ENCODE assay signal across 1 cellular context in the genomic region with DNA sequence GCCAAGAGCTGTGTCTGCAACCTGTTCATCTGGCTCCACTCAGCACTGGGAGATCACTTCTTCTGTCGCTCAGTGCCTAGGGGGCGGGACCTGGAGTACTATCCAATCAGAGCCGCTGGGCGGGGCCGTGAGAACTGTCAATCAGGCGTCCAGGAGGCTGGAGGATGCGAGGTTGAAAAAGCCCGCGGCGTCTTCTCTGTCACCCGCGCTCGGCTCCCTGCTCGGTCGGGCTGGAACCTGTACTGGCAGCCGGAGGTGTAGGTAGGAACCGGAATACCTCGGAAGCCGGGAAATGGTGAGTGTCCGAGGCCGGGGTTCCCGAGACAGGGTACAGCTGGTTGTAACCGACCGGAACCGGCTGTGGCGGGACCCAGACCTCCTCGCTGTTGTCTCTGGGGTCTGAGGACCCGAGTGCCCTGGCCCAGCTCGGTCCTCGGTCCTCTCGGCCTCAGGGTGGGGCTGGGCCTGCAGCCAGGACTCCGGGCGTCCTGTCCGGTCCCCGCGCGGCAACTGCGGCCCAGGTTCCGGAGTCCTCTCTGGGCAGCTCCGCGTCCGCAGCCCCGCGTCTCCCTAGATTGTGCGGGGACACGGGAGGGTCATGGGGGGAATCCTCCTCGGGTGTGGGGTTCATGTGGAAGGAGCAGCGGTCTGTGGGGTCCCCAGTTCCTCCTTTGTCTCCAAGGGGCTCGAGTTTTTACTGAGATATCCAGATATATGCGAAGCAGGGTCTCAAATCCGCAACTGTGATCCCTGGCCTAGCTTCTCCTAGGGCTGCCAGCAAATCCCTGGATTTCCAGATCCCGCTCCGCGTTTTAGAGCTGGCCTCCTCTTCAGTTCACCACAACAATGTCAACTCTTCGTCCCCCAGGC.
A peak's percentile ranks its signal among the peaks of the same experiment; 100 is the strongest.
TF ChIP-seq lines count a peak whose summit lies in the region.

No MANE protein-coding gene starts in this region.

TF ChIP-seq in HEK293, 187 proteins besides CTCF, POLR2A, EP300 and RAD21 (continued from another document and continues in another):
- TF ChIP-seq, protein P1, sequence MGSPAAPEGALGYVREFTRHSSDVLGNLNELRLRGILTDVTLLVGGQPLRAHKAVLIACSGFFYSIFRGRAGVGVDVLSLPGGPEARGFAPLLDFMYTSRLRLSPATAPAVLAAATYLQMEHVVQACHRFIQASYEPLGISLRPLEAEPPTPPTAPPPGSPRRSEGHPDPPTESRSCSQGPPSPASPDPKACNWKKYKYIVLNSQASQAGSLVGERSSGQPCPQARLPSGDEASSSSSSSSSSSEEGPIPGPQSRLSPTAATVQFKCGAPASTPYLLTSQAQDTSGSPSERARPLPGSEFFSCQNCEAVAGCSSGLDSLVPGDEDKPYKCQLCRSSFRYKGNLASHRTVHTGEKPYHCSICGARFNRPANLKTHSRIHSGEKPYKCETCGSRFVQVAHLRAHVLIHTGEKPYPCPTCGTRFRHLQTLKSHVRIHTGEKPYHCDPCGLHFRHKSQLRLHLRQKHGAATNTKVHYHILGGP (tag by site-specific recombination; IDR thresholded peaks at IDR 0.05), result no peak
- TF ChIP-seq ZNF76 (tag by site-specific recombination; IDR thresholded peaks at IDR 0.05; ENCODE audit: borderline replicate concordance, low read depth) (peak; percentile 51; the same call in 1 of the 2 replicates), ZBTB8A (tag by site-specific recombination; IDR thresholded peaks at IDR 0.05) (no peak), ZNF621 (tag by site-specific recombination; IDR thresholded peaks at IDR 0.05) (no peak), ZNF292 (tag by site-specific recombination; IDR thresholded peaks at IDR 0.05; ENCODE audit: borderline replicate concordance, low read depth) (no peak), ZNF707 (tag by site-specific recombination; IDR thresholded peaks at IDR 0.05) (no peak), ZNF658 (tag by site-specific recombination; IDR thresholded peaks at IDR 0.05) (no peak), ZNF791 (tag by site-specific recombination; IDR thresholded peaks at IDR 0.05) (no peak), TCF7L2 (IDR thresholded peaks at IDR 0.05; ENCODE audit: borderline replicate concordance, low read depth, low read length) (no peak), PRDM1 (tag by site-specific recombination; IDR thresholded peaks at IDR 0.05) (no peak)
- TF ChIP-seq, protein P2, sequence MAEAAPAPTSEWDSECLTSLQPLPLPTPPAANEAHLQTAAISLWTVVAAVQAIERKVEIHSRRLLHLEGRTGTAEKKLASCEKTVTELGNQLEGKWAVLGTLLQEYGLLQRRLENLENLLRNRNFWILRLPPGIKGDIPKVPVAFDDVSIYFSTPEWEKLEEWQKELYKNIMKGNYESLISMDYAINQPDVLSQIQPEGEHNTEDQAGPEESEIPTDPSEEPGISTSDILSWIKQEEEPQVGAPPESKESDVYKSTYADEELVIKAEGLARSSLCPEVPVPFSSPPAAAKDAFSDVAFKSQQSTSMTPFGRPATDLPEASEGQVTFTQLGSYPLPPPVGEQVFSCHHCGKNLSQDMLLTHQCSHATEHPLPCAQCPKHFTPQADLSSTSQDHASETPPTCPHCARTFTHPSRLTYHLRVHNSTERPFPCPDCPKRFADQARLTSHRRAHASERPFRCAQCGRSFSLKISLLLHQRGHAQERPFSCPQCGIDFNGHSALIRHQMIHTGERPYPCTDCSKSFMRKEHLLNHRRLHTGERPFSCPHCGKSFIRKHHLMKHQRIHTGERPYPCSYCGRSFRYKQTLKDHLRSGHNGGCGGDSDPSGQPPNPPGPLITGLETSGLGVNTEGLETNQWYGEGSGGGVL (tag by site-specific recombination; IDR thresholded peaks at IDR 0.05), result no peak
- TF ChIP-seq, protein P3, sequence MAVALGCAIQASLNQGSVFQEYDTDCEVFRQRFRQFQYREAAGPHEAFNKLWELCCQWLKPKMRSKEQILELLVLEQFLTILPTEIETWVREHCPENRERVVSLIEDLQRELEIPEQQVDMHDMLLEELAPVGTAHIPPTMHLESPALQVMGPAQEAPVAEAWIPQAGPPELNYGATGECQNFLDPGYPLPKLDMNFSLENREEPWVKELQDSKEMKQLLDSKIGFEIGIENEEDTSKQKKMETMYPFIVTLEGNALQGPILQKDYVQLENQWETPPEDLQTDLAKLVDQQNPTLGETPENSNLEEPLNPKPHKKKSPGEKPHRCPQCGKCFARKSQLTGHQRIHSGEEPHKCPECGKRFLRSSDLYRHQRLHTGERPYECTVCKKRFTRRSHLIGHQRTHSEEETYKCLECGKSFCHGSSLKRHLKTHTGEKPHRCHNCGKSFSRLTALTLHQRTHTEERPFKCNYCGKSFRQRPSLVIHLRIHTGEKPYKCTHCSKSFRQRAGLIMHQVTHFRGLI (tag by site-specific recombination; IDR thresholded peaks at IDR 0.05), result peak; percentile 14; the same call in 1 of the 2 replicates
- TF ChIP-seq, protein P4, sequence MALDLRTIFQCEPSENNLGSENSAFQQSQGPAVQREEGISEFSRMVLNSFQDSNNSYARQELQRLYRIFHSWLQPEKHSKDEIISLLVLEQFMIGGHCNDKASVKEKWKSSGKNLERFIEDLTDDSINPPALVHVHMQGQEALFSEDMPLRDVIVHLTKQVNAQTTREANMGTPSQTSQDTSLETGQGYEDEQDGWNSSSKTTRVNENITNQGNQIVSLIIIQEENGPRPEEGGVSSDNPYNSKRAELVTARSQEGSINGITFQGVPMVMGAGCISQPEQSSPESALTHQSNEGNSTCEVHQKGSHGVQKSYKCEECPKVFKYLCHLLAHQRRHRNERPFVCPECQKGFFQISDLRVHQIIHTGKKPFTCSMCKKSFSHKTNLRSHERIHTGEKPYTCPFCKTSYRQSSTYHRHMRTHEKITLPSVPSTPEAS (tag by site-specific recombination; IDR thresholded peaks at IDR 0.05), result peak; percentile 54; the same call in 1 of the 2 replicates
- TF ChIP-seq, protein P5, sequence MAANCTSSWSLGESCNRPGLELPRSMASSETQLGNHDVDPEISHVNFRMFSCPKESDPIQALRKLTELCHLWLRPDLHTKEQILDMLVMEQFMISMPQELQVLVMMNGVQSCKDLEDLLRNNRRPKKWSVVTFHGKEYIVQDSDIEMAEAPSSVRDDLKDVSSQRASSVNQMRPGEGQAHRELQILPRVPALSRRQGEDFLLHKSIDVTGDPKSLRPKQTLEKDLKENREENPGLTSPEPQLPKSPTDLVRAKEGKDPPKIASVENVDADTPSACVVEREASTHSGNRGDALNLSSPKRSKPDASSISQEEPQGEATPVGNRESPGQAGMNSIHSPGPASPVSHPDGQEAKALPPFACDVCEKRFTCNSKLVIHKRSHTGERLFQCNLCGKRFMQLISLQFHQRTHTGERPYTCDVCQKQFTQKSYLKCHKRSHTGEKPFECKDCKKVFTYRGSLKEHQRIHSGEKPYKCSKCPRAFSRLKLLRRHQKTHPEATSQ (tag by site-specific recombination; IDR thresholded peaks at IDR 0.05), result 0 out of 2 replicates have a peak, but pooled peaks have one; percentile 35
- TF ChIP-seq, protein P6, sequence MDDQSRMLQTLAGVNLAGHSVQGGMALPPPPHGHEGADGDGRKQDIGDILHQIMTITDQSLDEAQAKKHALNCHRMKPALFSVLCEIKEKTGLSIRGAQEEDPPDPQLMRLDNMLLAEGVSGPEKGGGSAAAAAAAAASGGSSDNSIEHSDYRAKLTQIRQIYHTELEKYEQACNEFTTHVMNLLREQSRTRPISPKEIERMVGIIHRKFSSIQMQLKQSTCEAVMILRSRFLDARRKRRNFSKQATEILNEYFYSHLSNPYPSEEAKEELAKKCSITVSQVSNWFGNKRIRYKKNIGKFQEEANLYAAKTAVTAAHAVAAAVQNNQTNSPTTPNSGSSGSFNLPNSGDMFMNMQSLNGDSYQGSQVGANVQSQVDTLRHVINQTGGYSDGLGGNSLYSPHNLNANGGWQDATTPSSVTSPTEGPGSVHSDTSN (CRISPR knock-in tag; IDR thresholded peaks at IDR 0.05), result peak; percentile 34; the same call in 1 of the 2 replicates
- TF ChIP-seq, protein P7, sequence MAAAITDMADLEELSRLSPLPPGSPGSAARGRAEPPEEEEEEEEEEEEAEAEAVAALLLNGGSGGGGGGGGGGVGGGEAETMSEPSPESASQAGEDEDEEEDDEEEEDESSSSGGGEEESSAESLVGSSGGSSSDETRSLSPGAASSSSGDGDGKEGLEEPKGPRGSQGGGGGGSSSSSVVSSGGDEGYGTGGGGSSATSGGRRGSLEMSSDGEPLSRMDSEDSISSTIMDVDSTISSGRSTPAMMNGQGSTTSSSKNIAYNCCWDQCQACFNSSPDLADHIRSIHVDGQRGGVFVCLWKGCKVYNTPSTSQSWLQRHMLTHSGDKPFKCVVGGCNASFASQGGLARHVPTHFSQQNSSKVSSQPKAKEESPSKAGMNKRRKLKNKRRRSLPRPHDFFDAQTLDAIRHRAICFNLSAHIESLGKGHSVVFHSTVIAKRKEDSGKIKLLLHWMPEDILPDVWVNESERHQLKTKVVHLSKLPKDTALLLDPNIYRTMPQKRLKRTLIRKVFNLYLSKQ (tag by site-specific recombination; IDR thresholded peaks at IDR 0.05; ENCODE audit: borderline replicate concordance), result no peak
- TF ChIP-seq, protein P8, sequence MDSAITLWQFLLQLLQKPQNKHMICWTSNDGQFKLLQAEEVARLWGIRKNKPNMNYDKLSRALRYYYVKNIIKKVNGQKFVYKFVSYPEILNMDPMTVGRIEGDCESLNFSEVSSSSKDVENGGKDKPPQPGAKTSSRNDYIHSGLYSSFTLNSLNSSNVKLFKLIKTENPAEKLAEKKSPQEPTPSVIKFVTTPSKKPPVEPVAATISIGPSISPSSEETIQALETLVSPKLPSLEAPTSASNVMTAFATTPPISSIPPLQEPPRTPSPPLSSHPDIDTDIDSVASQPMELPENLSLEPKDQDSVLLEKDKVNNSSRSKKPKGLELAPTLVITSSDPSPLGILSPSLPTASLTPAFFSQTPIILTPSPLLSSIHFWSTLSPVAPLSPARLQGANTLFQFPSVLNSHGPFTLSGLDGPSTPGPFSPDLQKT (IDR thresholded peaks at IDR 0.05; ENCODE audit: borderline replicate concordance, low read depth, low read length), result no peak
- TF ChIP-seq, protein P9, sequence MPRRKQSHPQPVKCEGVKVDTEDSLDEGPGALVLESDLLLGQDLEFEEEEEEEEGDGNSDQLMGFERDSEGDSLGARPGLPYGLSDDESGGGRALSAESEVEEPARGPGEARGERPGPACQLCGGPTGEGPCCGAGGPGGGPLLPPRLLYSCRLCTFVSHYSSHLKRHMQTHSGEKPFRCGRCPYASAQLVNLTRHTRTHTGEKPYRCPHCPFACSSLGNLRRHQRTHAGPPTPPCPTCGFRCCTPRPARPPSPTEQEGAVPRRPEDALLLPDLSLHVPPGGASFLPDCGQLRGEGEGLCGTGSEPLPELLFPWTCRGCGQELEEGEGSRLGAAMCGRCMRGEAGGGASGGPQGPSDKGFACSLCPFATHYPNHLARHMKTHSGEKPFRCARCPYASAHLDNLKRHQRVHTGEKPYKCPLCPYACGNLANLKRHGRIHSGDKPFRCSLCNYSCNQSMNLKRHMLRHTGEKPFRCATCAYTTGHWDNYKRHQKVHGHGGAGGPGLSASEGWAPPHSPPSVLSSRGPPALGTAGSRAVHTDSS (tag by site-specific recombination; IDR thresholded peaks at IDR 0.05), result 0 out of 2 replicates have a peak, but pooled peaks have one; percentile 9
- TF ChIP-seq, protein P10, sequence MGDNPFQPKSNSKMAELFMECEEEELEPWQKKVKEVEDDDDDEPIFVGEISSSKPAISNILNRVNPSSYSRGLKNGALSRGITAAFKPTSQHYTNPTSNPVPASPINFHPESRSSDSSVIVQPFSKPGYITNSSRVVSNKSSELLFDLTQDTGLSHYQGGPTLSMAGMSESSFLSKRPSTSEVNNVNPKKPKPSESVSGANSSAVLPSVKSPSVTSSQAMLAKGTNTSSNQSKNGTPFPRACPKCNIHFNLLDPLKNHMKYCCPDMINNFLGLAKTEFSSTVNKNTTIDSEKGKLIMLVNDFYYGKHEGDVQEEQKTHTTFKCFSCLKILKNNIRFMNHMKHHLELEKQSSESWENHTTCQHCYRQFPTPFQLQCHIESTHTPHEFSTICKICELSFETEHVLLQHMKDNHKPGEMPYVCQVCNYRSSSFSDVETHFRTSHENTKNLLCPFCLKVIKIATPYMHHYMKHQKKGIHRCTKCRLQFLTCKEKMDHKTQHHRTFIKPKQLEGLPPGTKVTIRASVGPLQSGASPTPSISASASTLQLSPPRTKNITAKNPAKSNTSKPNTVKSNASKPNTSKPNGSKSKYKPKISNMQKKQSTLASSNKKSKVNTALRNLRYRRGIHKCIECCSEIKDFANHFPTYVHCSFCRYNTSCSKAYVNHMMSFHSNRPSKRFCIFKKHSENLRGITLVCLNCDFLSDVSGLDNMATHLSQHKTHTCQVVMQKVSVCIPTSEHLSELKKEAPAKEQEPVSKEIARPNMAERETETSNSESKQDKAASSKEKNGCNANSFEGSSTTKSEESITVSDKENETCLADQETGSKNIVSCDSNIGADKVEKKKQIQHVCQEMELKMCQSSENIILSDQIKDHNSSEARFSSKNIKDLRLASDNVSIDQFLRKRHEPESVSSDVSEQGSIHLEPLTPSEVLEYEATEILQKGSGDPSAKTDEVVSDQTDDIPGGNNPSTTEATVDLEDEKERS (tag by site-specific recombination; IDR thresholded peaks at IDR 0.05), result 0 out of 2 replicates have a peak, but pooled peaks have one; percentile 21
- TF ChIP-seq, protein P11, sequence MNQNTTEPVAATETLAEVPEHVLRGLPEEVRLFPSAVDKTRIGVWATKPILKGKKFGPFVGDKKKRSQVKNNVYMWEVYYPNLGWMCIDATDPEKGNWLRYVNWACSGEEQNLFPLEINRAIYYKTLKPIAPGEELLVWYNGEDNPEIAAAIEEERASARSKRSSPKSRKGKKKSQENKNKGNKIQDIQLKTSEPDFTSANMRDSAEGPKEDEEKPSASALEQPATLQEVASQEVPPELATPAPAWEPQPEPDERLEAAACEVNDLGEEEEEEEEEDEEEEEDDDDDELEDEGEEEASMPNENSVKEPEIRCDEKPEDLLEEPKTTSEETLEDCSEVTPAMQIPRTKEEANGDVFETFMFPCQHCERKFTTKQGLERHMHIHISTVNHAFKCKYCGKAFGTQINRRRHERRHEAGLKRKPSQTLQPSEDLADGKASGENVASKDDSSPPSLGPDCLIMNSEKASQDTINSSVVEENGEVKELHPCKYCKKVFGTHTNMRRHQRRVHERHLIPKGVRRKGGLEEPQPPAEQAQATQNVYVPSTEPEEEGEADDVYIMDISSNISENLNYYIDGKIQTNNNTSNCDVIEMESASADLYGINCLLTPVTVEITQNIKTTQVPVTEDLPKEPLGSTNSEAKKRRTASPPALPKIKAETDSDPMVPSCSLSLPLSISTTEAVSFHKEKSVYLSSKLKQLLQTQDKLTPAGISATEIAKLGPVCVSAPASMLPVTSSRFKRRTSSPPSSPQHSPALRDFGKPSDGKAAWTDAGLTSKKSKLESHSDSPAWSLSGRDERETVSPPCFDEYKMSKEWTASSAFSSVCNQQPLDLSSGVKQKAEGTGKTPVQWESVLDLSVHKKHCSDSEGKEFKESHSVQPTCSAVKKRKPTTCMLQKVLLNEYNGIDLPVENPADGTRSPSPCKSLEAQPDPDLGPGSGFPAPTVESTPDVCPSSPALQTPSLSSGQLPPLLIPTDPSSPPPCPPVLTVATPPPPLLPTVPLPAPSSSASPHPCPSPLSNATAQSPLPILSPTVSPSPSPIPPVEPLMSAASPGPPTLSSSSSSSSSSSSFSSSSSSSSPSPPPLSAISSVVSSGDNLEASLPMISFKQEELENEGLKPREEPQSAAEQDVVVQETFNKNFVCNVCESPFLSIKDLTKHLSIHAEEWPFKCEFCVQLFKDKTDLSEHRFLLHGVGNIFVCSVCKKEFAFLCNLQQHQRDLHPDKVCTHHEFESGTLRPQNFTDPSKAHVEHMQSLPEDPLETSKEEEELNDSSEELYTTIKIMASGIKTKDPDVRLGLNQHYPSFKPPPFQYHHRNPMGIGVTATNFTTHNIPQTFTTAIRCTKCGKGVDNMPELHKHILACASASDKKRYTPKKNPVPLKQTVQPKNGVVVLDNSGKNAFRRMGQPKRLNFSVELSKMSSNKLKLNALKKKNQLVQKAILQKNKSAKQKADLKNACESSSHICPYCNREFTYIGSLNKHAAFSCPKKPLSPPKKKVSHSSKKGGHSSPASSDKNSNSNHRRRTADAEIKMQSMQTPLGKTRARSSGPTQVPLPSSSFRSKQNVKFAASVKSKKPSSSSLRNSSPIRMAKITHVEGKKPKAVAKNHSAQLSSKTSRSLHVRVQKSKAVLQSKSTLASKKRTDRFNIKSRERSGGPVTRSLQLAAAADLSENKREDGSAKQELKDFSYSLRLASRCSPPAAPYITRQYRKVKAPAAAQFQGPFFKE (tag by site-specific recombination; IDR thresholded peaks at IDR 0.05; ENCODE audit: borderline replicate concordance), result no peak
